In genomic region chr10:31031666-31032514, GRCh38 we compare ENCODE assay signal across 1 cellular context.
A peak's percentile ranks its signal among the peaks of the same experiment; 100 is the strongest.
TF ChIP-seq lines count a peak whose summit lies in the region.

ZNF438 (minus strand) TSS chr10:31031865; CDS start chr10:30877034, 154,831 bp downstream.

TF ChIP-seq in HepG2, 621 proteins besides CTCF, POLR2A, EP300 and RAD21 (continued from another document and continues in another):
- TF ChIP-seq ZHX2 (IDR thresholded peaks at IDR 0.05; ENCODE audit: low read depth): peak; percentile 34; the same call in 1 of the 2 replicates
- peak; percentile 59; the same call in 1 of the 2 replicates for TF ChIP-seq ZHX2 (CRISPR knock-in tag; IDR thresholded peaks at IDR 0.05; ENCODE audit: borderline replicate concordance)
- TF ChIP-seq, protein P1, sequence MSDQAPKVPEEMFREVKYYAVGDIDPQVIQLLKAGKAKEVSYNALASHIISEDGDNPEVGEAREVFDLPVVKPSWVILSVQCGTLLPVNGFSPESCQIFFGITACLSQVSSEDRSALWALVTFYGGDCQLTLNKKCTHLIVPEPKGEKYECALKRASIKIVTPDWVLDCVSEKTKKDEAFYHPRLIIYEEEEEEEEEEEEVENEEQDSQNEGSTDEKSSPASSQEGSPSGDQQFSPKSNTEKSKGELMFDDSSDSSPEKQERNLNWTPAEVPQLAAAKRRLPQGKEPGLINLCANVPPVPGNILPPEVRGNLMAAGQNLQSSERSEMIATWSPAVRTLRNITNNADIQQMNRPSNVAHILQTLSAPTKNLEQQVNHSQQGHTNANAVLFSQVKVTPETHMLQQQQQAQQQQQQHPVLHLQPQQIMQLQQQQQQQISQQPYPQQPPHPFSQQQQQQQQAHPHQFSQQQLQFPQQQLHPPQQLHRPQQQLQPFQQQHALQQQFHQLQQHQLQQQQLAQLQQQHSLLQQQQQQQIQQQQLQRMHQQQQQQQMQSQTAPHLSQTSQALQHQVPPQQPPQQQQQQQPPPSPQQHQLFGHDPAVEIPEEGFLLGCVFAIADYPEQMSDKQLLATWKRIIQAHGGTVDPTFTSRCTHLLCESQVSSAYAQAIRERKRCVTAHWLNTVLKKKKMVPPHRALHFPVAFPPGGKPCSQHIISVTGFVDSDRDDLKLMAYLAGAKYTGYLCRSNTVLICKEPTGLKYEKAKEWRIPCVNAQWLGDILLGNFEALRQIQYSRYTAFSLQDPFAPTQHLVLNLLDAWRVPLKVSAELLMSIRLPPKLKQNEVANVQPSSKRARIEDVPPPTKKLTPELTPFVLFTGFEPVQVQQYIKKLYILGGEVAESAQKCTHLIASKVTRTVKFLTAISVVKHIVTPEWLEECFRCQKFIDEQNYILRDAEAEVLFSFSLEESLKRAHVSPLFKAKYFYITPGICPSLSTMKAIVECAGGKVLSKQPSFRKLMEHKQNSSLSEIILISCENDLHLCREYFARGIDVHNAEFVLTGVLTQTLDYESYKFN (CRISPR knock-in tag; conservative IDR thresholded peaks at IDR 0.05): peak; percentile 16; the same call in 1 of the 2 replicates
- TF ChIP-seq FOXM1 (CRISPR knock-in tag; IDR thresholded peaks at IDR 0.05): no peak
- 0 out of 2 replicates have a peak, but pooled peaks have one; percentile 32 for TF ChIP-seq ZNF784 (CRISPR knock-in tag; IDR thresholded peaks at IDR 0.05; ENCODE audit: borderline replicate concordance)
- no peak for TF ChIP-seq ZNF34 (CRISPR knock-in tag; IDR thresholded peaks at IDR 0.05; ENCODE audit: borderline replicate concordance)
- TF ChIP-seq PRDM10 (CRISPR knock-in tag; IDR thresholded peaks at IDR 0.05; ENCODE audit: low read depth): no peak
- no peak for TF ChIP-seq REST (IDR thresholded peaks at IDR 0.05; ENCODE audit: borderline replicate concordance in 1 of 2, low read depth in 1 of 2, low read length in 2 of 2)
- no peak; the same call in none of the 2 replicates for TF ChIP-seq ARNTL (CRISPR knock-in tag; IDR thresholded peaks at IDR 0.05)
- TF ChIP-seq ATM (IDR thresholded peaks at IDR 0.05; ENCODE audit: borderline replicate concordance): no peak
- peak; percentile 73; the same call in 1 of the 2 replicates for TF ChIP-seq IKZF5 (CRISPR knock-in tag; IDR thresholded peaks at IDR 0.05)
- no peak for TF ChIP-seq BRD4 (CRISPR knock-in tag; IDR thresholded peaks at IDR 0.05)
- no peak for TF ChIP-seq JARID2 (CRISPR knock-in tag; IDR thresholded peaks at IDR 0.05; ENCODE audit: insufficient replicate concordance)
- peak; percentile 28; the same call in 1 of the 2 replicates for TF ChIP-seq DR1 (CRISPR knock-in tag; IDR thresholded peaks at IDR 0.05)
- TF ChIP-seq ZFP82 (CRISPR knock-in tag; IDR thresholded peaks at IDR 0.05; ENCODE audit: borderline replicate concordance): no peak
- TF ChIP-seq ZNF121 (CRISPR knock-in tag; IDR thresholded peaks at IDR 0.05): no peak
- TF ChIP-seq ATF2 (CRISPR knock-in tag; IDR thresholded peaks at IDR 0.05): peak; percentile 84
- TF ChIP-seq ZNF878 (CRISPR knock-in tag; IDR thresholded peaks at IDR 0.05): peak; percentile 77; the same call in 1 of the 2 replicates
- 0 out of 2 replicates have a peak, but pooled peaks have one; percentile 10 for TF ChIP-seq SOX5 (CRISPR knock-in tag; IDR thresholded peaks at IDR 0.05; ENCODE audit: borderline replicate concordance)
- TF ChIP-seq JUND (CRISPR knock-in tag; IDR thresholded peaks at IDR 0.05): 0 out of 2 replicates have a peak, but pooled peaks have one; percentile 4
- peak; percentile 73; the same call in 1 of the 2 replicates for TF ChIP-seq ZNF558 (CRISPR knock-in tag; IDR thresholded peaks at IDR 0.05; ENCODE audit: borderline replicate concordance)
- no peak for TF ChIP-seq TBL1XR1 (IDR thresholded peaks at IDR 0.05; ENCODE audit: borderline replicate concordance, low read length, partially characterized antibody)
- peak; percentile 77; the same call in 1 of the 2 replicates for TF ChIP-seq ZNF709 (CRISPR knock-in tag; IDR thresholded peaks at IDR 0.05)
- 0 out of 2 replicates have a peak, but pooled peaks have one; percentile 5 for TF ChIP-seq FOXP4 (CRISPR knock-in tag; IDR thresholded peaks at IDR 0.05)
- no peak for TF ChIP-seq CBX2 (IDR thresholded peaks at IDR 0.05; ENCODE audit: low read depth, low read length)
- TF ChIP-seq CBX2 (CRISPR knock-in tag; IDR thresholded peaks at IDR 0.05; ENCODE audit: low read depth): no peak; the same call in 1 of the 2 replicates
- peak; percentile 79 for TF ChIP-seq YEATS4 (CRISPR knock-in tag; IDR thresholded peaks at IDR 0.05; ENCODE audit: borderline replicate concordance)
- TF ChIP-seq ZNF205 (CRISPR knock-in tag; IDR thresholded peaks at IDR 0.05): no peak
- TF ChIP-seq ZNF629 (CRISPR knock-in tag; conservative IDR thresholded peaks at IDR 0.05): no peak
